ENCODE assay signal across 8 cellular contexts in genomic region chr20:45362804-45363610, GRCh38. TPM values are rescaled to one million over a fixed set of nuclear protein-coding genes. Genes with fewer than 3 reads are reported as not detected.
A peak's percentile ranks its signal among the peaks of the same experiment; 100 is the strongest.
DNase-seq lines count a peak whose midpoint lies in the region; ATAC-seq and TF ChIP-seq lines count a peak whose summit lies in the region.

TSS of gene SYS1 (plus strand) at chr20:45363156. CDS start at chr20:45363532, 376 bp downstream.

- peak within 1 kb of the TSS; percentile 97 for H3K4me2 ChIP-seq in DND-41 (ENCODE audit: insufficient read depth, low read length)
- H3K4me2 ChIP-seq in KMS-11 = peak within 1 kb of the TSS; percentile 92

- H3K4me1 ChIP-seq in DND-41 (ENCODE audit: insufficient read depth, low read length) (peaks cover 26% of the 10 kb centered on the region), KMS-11 (ENCODE audit: low read depth, poor library complexity, severe bottlenecking) (peaks cover 34% of the 10 kb centered on the region), Panc1 (ENCODE audit: control insufficient read depth, insufficient read depth, low read length) (peaks cover 27% of the 10 kb centered on the region), esophagus (ENCODE audit: control insufficient read depth in 2 of 2, insufficient read depth in 2 of 2, low read length in 1 of 2) (peaks cover 0 to 4% of the 10 kb centered on the region in 2 donors), mucosa of stomach (ENCODE audit: control insufficient read depth, insufficient read depth, low read length) (peaks cover 46% of the 10 kb centered on the region)

- POLR2A ChIA-PET in Panc1 (lab: Charles Lee) = interaction anchor here (0.6 to 1.5 kb wide), 5 partner anchors 11 to 64 kb away, joined by 3 to 5 read pairs (median 4); no protein-coding TSS in a partner anchor

- peaks cover 19% of the 10 kb centered on the region for H3K36me3 Mint-ChIP-seq in activated T-cell treated with anti-CD3 and anti-CD28 coated beads, Interleukin-2, amount 50 U/mL, for 4 hours (ENCODE audit: insufficient read depth)

- H3K36me3 ChIP-seq in DND-41 (ENCODE audit: insufficient read depth, low read length) (peaks cover 28% of the 10 kb centered on the region), KMS-11 (ENCODE audit: insufficient read depth) (no peaks in the 10 kb centered on the region), Panc1 (ENCODE audit: control insufficient read depth, insufficient read depth, low read length) (no peaks in the 10 kb centered on the region; the same call in 1 of the 2 replicates), esophagus (ENCODE audit: control insufficient read depth in 2 of 2, insufficient read depth in 2 of 2, low read length in 1 of 2) (peaks cover 10 to 19% of the 10 kb centered on the region in 2 donors), mucosa of stomach (ENCODE audit: control insufficient read depth, insufficient read depth, low read length) (peaks cover 7% of the 10 kb centered on the region)

- H3K27ac ChIP-seq in DND-41 (ENCODE audit: low read length) (peak within 1 kb of the TSS; percentile 88), KMS-11 (peak within 1 kb of the TSS; percentile 69), Panc1 (ENCODE audit: low read length) (peak within 1 kb of the TSS; percentile 93), esophagus (ENCODE audit: low read depth in 2 of 2, low read length in 1 of 2) (peak within 1 kb of the TSS; percentile 98)

- no peaks in the 10 kb centered on the region for H3K27me3 ChIP-seq in DND-41 (ENCODE audit: insufficient read depth, low read length, poor library complexity)
- H3K27me3 ChIP-seq in KMS-11 (ENCODE audit: insufficient read depth, low read depth) = no peaks in the 10 kb centered on the region
- no peaks in the 10 kb centered on the region for H3K27me3 ChIP-seq in Panc1 (ENCODE audit: control insufficient read depth, insufficient read depth, low read length)
- no peaks in the 10 kb centered on the region for H3K27me3 ChIP-seq in esophagus (ENCODE audit: control insufficient read depth in 1 of 2, insufficient read depth in 2 of 2, low read length in 2 of 2)
- no peaks in the 10 kb centered on the region for H3K27me3 ChIP-seq in mucosa of stomach (ENCODE audit: control insufficient read depth, insufficient read depth, low read length)

- peak; percentile 85 for ATAC-seq in DND-41 (ENCODE audit: insufficient read depth, low read depth)
- peak; percentile 82 for ATAC-seq in GM21737 (IDR thresholded peaks at IDR 0.05; ENCODE audit: unreplicated experiment)
- ATAC-seq in Panc1 = peak; percentile 94
- peak; percentile 85 to 89 for ATAC-seq in activated T-cell treated with anti-CD3 and anti-CD28 coated beads, Interleukin-2, amount 50 U/mL, for 4 hours

- peak within 1 kb of the TSS; percentile 96 for H2AFZ ChIP-seq in DND-41 (ENCODE audit: low read depth, low read length)
- H2AFZ ChIP-seq in KMS-11 (ENCODE audit: low read depth) = peak within 1 kb of the TSS; percentile 83

- TF ChIP-seq CTCF in DND-41 (IDR thresholded peaks at IDR 0.05; ENCODE audit: borderline replicate concordance, extremely low read depth, low read length, poor library complexity, severe bottlenecking) = peak; percentile 96
- peak; percentile 83 for TF ChIP-seq CTCF in KMS-11 (conservative IDR thresholded peaks at IDR 0.05; ENCODE audit: low read depth, low read length)
- peak; percentile 98 for TF ChIP-seq CTCF in Panc1 (IDR thresholded peaks at IDR 0.05)

- peak within 1 kb of the TSS; percentile 61 to 93 for H3K4me3 ChIP-seq in DND-41 (ENCODE audit: low read depth in 1 of 2, low read length in 2 of 2)
- no peak within 1 kb of the TSS for H3K4me3 ChIP-seq in KMS-11 (IDR thresholded peaks at IDR 0.05; ENCODE audit: insufficient read depth, low read depth, low read length)
- peak within 1 kb of the TSS; percentile 80 to 83 for H3K4me3 ChIP-seq in Panc1 (ENCODE audit: low read depth in 2 of 2, low read length in 2 of 2)
- H3K4me3 ChIP-seq in esophagus (ENCODE audit: low read depth in 1 of 2, low read length in 2 of 2) = peak within 1 kb of the TSS; percentile 71 to 79
- peak within 1 kb of the TSS; percentile 87 for H3K4me3 ChIP-seq in mucosa of stomach (ENCODE audit: low read length)

- H3K4me3 Mint-ChIP-seq in activated T-cell treated with anti-CD3 and anti-CD28 coated beads, Interleukin-2, amount 50 U/mL, for 4 hours = peak within 1 kb of the TSS; percentile 94

- H3K9me3 ChIP-seq in DND-41 (ENCODE audit: insufficient read depth, low read length, severe bottlenecking) (no peaks in the 10 kb centered on the region), Panc1 (ENCODE audit: control insufficient read depth, insufficient read depth, low read depth, low read length) (no peaks in the 10 kb centered on the region), esophagus (ENCODE audit: control insufficient read depth in 2 of 2, insufficient read depth in 1 of 2, low read depth in 1 of 2, low read length in 1 of 2) (no peaks in the 10 kb centered on the region), mucosa of stomach (ENCODE audit: control insufficient read depth, low read length) (no peaks in the 10 kb centered on the region)

- peak; percentile 99 for DNase-seq in DND-41
- DNase-seq in Panc1 (ENCODE audit: low read depth, low spot score) = peak; percentile 95
- DNase-seq in activated T-cell treated with anti-CD3 and anti-CD28 coated beads, Interleukin-2, amount 50 U/mL, for 4 hours = peak; percentile 98
- DNase-seq in stimulated activated CD8-positive, alpha-beta memory T cell treated with anti-CD3 and anti-CD28 coated beads, Interleukin-7, amount 100 ng/mL, for 1 hour (ENCODE audit: low read depth in 2 of 2) = peak; percentile 97

- no peaks in the 10 kb centered on the region for H3K27me3 Mint-ChIP-seq in activated T-cell treated with anti-CD3 and anti-CD28 coated beads, Interleukin-2, amount 50 U/mL, for 4 hours (ENCODE audit: low read depth)

- H3K4me1 Mint-ChIP-seq in activated T-cell treated with anti-CD3 and anti-CD28 coated beads, Interleukin-2, amount 50 U/mL, for 4 hours (ENCODE audit: low read depth) = peaks cover 46% of the 10 kb centered on the region

- 0 to 1% methylated on average over 55 of the region's 55 CpGs for WGBS in esophagus, 2 donors

- no peaks in the 10 kb centered on the region for H3K9me3 Mint-ChIP-seq in activated T-cell treated with anti-CD3 and anti-CD28 coated beads, Interleukin-2, amount 50 U/mL, for 4 hours

- H3K79me2 ChIP-seq in DND-41 (ENCODE audit: insufficient read depth, low read length) (peaks cover 25% of the 10 kb centered on the region), KMS-11 (ENCODE audit: insufficient read depth, low read depth) (peaks cover 13% of the 10 kb centered on the region)

- BruUV-seq in Panc1 (replicated peaks; lab: Mats Ljungman, UMichigan) = TSS peak; percentile 86

- H3K9ac ChIP-seq in DND-41 (ENCODE audit: low read depth, low read length) = peak within 1 kb of the TSS; percentile 75
- H3K9ac ChIP-seq in KMS-11 = peak within 1 kb of the TSS; percentile 80
- H3K9ac ChIP-seq in mucosa of stomach (ENCODE audit: low read length) = peak within 1 kb of the TSS; percentile 91

- H4K20me1 ChIP-seq in DND-41 (ENCODE audit: insufficient read depth, low read length) = peaks cover 10% of the 10 kb centered on the region
- no peaks in the 10 kb centered on the region for H4K20me1 ChIP-seq in KMS-11 (ENCODE audit: insufficient read depth)

- CTCF ChIA-PET in Panc1 (lab: Charles Lee) = interaction anchor here (0.6 to 1.5 kb wide), 8 partner anchors 11 to 408 kb away, joined by 3 to 15 read pairs (median 4); no protein-coding TSS in a partner anchor

- in situ Hi-C loops in Panc1 (cut with HindIII; ENCODE audit: low pct_unique_long_range_greater_than_20kb, low sequenced_read_pairs) = no loop called here

- intact Hi-C loops in Panc1 (cut with micrococcal nuclease; ENCODE audit: unreplicated experiment) = loop anchor here (2.0 kb wide), 1 partner anchor 74 kb away; no protein-coding TSS in a partner anchor

RNA-seq across cellular contexts. Expression of gene SYS1, which starts in this region (rescaled TPM):
- total RNA-seq in Panc1 (2021; ENCODE audit: unreplicated experiment) = 29.1 TPM
- 38.8 TPM for polyA plus RNA-seq in Panc1 (2012; ENCODE audit: insufficient read length)
- 10 to 100 TPM; 36.4 to 37.4 (median 36.6) TPM for total RNA-seq in activated T-cell treated with anti-CD3 and anti-CD28 coated beads, Interleukin-2, amount 50 U/mL, for 4 hours
- 10 to 100 TPM in 1 of 2 donors, 1 to 10 TPM in 1; 8.4 to 16.5 TPM for polyA plus RNA-seq in esophagus
